In genomic region chr10:117363027-117363426, GRCh38 we compare ENCODE assay signal across 9 cellular contexts. TPM values are rescaled to one million over a fixed set of nuclear protein-coding genes. Genes with fewer than 3 reads are reported as not detected.
A peak's percentile ranks its signal among the peaks of the same experiment; 100 is the strongest.
DNase-seq lines count a peak whose midpoint lies in the region; ATAC-seq and TF ChIP-seq lines count a peak whose summit lies in the region.
"Had no signal": no experiment of that assay in that cellular context is flagged by ENCODE, and none has a peak within 500 bp of the region (broad histone marks: within the 10 kb centered on the region; RNA-seq: fewer than 3 reads in every experiment).

No MANE protein-coding gene starts in this region.

- no peak for TF ChIP-seq POLR2A in Peyer's patch (IDR thresholded peaks at IDR 0.05)

- DNase-seq in NCI-H526 treated with DMSO at 0.1 percent for 48 hours (lab: John Stamatoyannopoulos, UW) (peak; percentile 56), kidney glomerular epithelial cell (lab: John Stamatoyannopoulos, UW) (peak; percentile 68), NCI-H748 treated with DMSO at 0.1 percent for 48 hours (lab: John Stamatoyannopoulos, UW) (no peak), Peyer's patch (no peak), islet precursor cell (no peak), amygdala (lab: John Stamatoyannopoulos, UW) (no peak)
- DNase-seq: activated CD4-positive, alpha-beta memory T cell treated with anti-CD3 and anti-CD28 coated beads, Interleukin-2, amount 10 ng/mL, durations not matched to agents 7 days and 5 days had no signal

- TF ChIP-seq CTCF in Peyer's patch (IDR thresholded peaks at IDR 0.05) = no peak

- ATAC-seq in GM18858 (IDR thresholded peaks at IDR 0.05; ENCODE audit: unreplicated experiment) (peak; percentile 37), HG02678 (IDR thresholded peaks at IDR 0.05; ENCODE audit: unreplicated experiment) (peak; percentile 40)

- H3K9me3 ChIP-seq in Peyer's patch = no peaks in the 10 kb centered on the region

- H3K4me3 ChIP-seq in Peyer's patch = no peak overlapping the region

- no peaks in the 10 kb centered on the region for H3K36me3 ChIP-seq in Peyer's patch

- H3K27ac ChIP-seq in Peyer's patch = no peak overlapping the region

- H3K4me1 ChIP-seq in Peyer's patch = peaks cover 0 to 55% (median 9%) of the 10 kb centered on the region in 4 donors

- no peaks in the 10 kb centered on the region for H3K27me3 ChIP-seq in Peyer's patch

RNA-seq across cellular contexts. Expression of gene PDZD8, which starts 12.2 kb away (rescaled TPM):
- total RNA-seq in Peyer's patch = 10 to 100 TPM; 50.3 to 91.4 (median 72.0) TPM

Comparison
In these comparisons a context has a peak if more than half of its experiments do, and no peak if none do; other contexts are left out.
1. DNase-seq: peak in NCI-H526 treated with DMSO at 0.1 percent for 48 hours (single experiment) and kidney glomerular epithelial cell (single experiment); none in NCI-H748 treated with DMSO at 0.1 percent for 48 hours (single experiment), Peyer's patch (0 of 3), islet precursor cell (single experiment) and amygdala (0 of 56).